21 cellular contexts compared by ENCODE assay signal in genomic region chr4:169567916-169568315, GRCh38. TPM values are rescaled to one million over a fixed set of nuclear protein-coding genes. Genes with fewer than 3 reads are reported as not detected.
DNase-seq lines count a peak whose midpoint lies in the region; ATAC-seq, FAIRE-seq and TF ChIP-seq lines count a peak whose summit lies in the region.
"Had no signal": no experiment of that assay in that cellular context is flagged by ENCODE, and none has a peak within 500 bp of the region (broad histone marks: within the 10 kb centered on the region; RNA-seq: fewer than 3 reads in every experiment).

No MANE protein-coding gene starts in this region.

- peaks cover 7% of the 10 kb centered on the region for H3K4me1 Mint-ChIP-seq in astrocyte (ENCODE audit: low read depth, unreplicated experiment)

- H3K27me3 Mint-ChIP-seq in astrocyte (ENCODE audit: low read depth, unreplicated experiment), result no peaks in the 10 kb centered on the region
- H3K27me3 Mint-ChIP-seq: CD4-positive, CD25-positive, alpha-beta regulatory T cell; CD8-positive, alpha-beta memory T cell; IgD-negative memory B cell had no signal

- FAIRE-seq in astrocyte (lab: Jason Lieb, UNC), result no peak
- FAIRE-seq: GM12878, H1, HTR-8/SVneo had no signal

- no peaks in the 10 kb centered on the region for H3K4me1 ChIP-seq in astrocyte (ENCODE audit: insufficient read depth, low read length)

- H3K4me2 ChIP-seq in astrocyte (ENCODE audit: low read length), result no peak overlapping the region

- no peak for ATAC-seq in HG03025 (IDR thresholded peaks at IDR 0.05; ENCODE audit: low FRiP score, unreplicated experiment)
- ATAC-seq: GM12878 had no signal

- no peaks in the 10 kb centered on the region for H3K9me3 Mint-ChIP-seq in astrocyte (ENCODE audit: unreplicated experiment)
- H3K9me3 Mint-ChIP-seq: CD8-positive, alpha-beta memory T cell; H9; IgD-negative memory B cell had no signal

- no peak overlapping the region for H3K9ac ChIP-seq in astrocyte (ENCODE audit: low read length)

- H3K79me2 ChIP-seq in astrocyte (ENCODE audit: insufficient read depth, low read length), result no peaks in the 10 kb centered on the region

- H3K4me3 ChIP-seq in astrocyte (ENCODE audit: insufficient read depth, low read depth, low read length) (no peak overlapping the region), fibroblast of pulmonary artery (replicated peaks; ENCODE audit: low read depth, low read length) (no peak overlapping the region)
- H3K4me3 ChIP-seq: GM12878 had no signal

- TF ChIP-seq CTCF in astrocyte (IDR thresholded peaks at IDR 0.05; ENCODE audit: insufficient read depth, low read depth, low read length) (no peak), fibroblast of pulmonary artery (IDR thresholded peaks at IDR 0.05; ENCODE audit: low read length, missing control alignments) (no peak)

- no peak overlapping the region for H3K4me3 Mint-ChIP-seq in astrocyte (ENCODE audit: unreplicated experiment)
- H3K4me3 Mint-ChIP-seq: CD4-positive, CD25-positive, alpha-beta regulatory T cell; CD8-positive, alpha-beta memory T cell; H9; IgD-negative memory B cell had no signal

- peaks cover 4% of the 10 kb centered on the region for H3K36me3 Mint-ChIP-seq in astrocyte (ENCODE audit: low read depth, unreplicated experiment)

- no peaks in the 10 kb centered on the region for H3K36me3 ChIP-seq in astrocyte (ENCODE audit: insufficient read depth, low read length)

- no peak overlapping the region for H2AFZ ChIP-seq in astrocyte (ENCODE audit: low read depth, low read length)

- DNase-seq in AG08396 (ENCODE audit: low spot score) (peak; percentile 12), astrocyte (ENCODE audit: low read depth) (peak; percentile 62), fibroblast of pulmonary artery (ENCODE audit: low read depth) (peak; percentile 18), left kidney (ENCODE audit: low read depth, low spot score) (peak; percentile 3), NCI-H82 treated with DMSO at 0.1 percent for 48 hours (lab: John Stamatoyannopoulos, UW; ENCODE audit: unreplicated experiment) (no peak), superior temporal gyrus (ENCODE audit: extremely low spot score) (no peak)
- DNase-seq: BE2C; C1 segment of cervical spinal cord; CD4-positive, CD25-positive, alpha-beta regulatory T cell; CD8-positive, alpha-beta memory T cell; COR-L47; DMS 273 treated with DMSO at 0.1 percent for 48 hours; DMS53; DND-41; EL; H9 had no signal

- H3K27ac Mint-ChIP-seq in astrocyte (ENCODE audit: unreplicated experiment), result no peak overlapping the region
- H3K27ac Mint-ChIP-seq: CD4-positive, CD25-positive, alpha-beta regulatory T cell; CD8-positive, alpha-beta memory T cell; H9; IgD-negative memory B cell had no signal

- H3K27me3 ChIP-seq in astrocyte (ENCODE audit: insufficient read depth, low read length), result no peaks in the 10 kb centered on the region
- H3K27me3 ChIP-seq: BE2C had no signal

- no peaks in the 10 kb centered on the region for H3K9me3 ChIP-seq in astrocyte (ENCODE audit: insufficient read depth, low read depth, low read length)
- H3K9me3 ChIP-seq: BE2C had no signal

- no peak overlapping the region for H3K27ac ChIP-seq in astrocyte (ENCODE audit: low read depth, low read length)

- no peaks in the 10 kb centered on the region for H4K20me1 ChIP-seq in astrocyte (ENCODE audit: insufficient read depth, low read length)

RNA-seq across cellular contexts. Expression of gene NEK1, which starts 44.5 kb away (rescaled TPM):
- total RNA-seq in astrocyte, result 13.0 and 15.1 TPM in 2 replicates

RNA-seq across cellular contexts. Expression of gene CLCN3, which starts 52.5 kb away (rescaled TPM):
- total RNA-seq in astrocyte, result 51.1 and 55.1 TPM in 2 replicates

Comparison
In these comparisons a context has a peak if more than half of its experiments do, and no peak if none do; other contexts are left out.
1. DNase-seq: peak in AG08396 (single experiment), astrocyte (single experiment), fibroblast of pulmonary artery (single experiment) and left kidney (single experiment); none in NCI-H82 treated with DMSO at 0.1 percent for 48 hours (single experiment) and superior temporal gyrus (single experiment).